ENCODE assay signal across 2 cellular contexts in the genomic region with DNA sequence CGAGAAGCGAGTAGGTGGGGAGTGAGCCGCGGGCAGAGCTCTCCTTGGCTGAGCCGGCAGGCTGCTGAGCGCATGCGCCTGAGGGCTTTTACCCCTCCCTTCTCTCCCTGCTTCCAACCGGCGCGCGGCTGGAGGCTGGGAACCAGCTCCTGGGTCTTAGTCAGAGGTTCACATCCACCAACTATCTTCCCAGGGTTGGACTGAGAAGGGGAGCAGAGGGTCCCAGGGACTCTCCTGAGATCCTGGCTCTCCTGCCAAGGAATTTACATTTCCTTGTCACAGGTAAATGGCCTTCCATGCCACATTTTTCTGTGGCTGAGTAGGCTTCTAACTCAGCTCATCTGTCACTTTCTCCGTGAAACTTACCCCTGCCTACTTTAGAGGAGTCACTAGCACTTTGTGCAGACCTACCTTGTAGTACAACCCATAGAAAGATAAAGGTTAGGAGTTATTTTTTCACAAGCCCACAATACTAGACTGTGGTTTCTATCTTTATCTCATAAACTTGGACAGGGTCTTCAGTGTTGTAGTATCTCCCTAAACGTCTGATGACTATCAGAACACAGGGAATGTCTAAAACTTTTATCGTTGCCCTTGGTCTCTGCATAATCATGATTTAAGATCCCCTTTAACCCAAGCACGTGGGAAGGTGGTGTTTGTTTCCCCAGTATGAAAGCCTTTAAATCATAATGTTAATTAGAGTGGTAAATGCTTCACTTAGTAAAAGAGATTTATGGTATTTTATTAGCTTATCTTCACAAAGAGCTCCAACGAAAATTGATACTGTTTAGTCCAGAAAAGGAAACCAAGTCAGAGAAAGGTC.
TF ChIP-seq lines count a peak whose summit lies in the region.

No MANE protein-coding gene starts in this region.

TF ChIP-seq in IMR-90, 13 proteins besides CTCF, POLR2A, EP300 and RAD21 (continued from another document):
- TF ChIP-seq MXI1 (IDR thresholded peaks at IDR 0.05; ENCODE audit: borderline replicate concordance, low read depth, low read length): no peak

TF ChIP-seq in liver, 16 proteins besides CTCF, POLR2A, EP300 and RAD21 (continued from another document):
- TF ChIP-seq, protein P1, sequence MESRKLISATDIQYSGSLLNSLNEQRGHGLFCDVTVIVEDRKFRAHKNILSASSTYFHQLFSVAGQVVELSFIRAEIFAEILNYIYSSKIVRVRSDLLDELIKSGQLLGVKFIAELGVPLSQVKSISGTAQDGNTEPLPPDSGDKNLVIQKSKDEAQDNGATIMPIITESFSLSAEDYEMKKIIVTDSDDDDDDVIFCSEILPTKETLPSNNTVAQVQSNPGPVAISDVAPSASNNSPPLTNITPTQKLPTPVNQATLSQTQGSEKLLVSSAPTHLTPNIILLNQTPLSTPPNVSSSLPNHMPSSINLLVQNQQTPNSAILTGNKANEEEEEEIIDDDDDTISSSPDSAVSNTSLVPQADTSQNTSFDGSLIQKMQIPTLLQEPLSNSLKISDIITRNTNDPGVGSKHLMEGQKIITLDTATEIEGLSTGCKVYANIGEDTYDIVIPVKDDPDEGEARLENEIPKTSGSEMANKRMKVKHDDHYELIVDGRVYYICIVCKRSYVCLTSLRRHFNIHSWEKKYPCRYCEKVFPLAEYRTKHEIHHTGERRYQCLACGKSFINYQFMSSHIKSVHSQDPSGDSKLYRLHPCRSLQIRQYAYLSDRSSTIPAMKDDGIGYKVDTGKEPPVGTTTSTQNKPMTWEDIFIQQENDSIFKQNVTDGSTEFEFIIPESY (IDR thresholded peaks at IDR 0.05): peak; percentile 97
- TF ChIP-seq MAX (IDR thresholded peaks at IDR 0.05) (peak; percentile 57), REST (IDR thresholded peaks at IDR 0.05) (peak; percentile 8)
